Comparison of ENCODE assay signal across 10 cellular contexts in the genomic region with DNA sequence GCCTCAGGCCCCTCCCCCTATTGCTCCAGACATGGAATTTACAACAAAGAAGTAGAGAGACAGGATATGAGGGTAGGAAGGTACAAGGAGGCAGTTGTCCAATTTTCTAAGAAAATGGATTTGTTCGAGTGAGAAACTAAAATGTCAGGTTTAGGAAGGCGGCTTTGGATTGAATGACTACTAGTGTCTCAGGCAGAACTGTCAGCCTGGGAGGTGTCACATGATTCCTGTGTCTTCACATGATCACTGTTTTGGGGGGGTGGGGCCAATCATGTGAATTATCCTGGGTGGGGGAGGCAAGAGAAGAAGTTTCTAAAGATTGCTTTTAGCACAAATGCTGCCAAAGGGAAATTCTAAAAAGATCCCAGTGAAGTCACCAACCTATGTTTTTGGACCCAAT. TPM values are rescaled to one million over a fixed set of nuclear protein-coding genes. Genes with fewer than 3 reads are reported as not detected.
DNase-seq lines count a peak whose midpoint lies in the region; ATAC-seq and TF ChIP-seq lines count a peak whose summit lies in the region.
"Had no signal": no experiment of that assay in that cellular context is flagged by ENCODE, and none has a peak within 500 bp of the region (broad histone marks: within the 10 kb centered on the region; RNA-seq: fewer than 3 reads in every experiment).

No MANE protein-coding gene starts in this region.

- H3K36me3 Mint-ChIP-seq in brain: no peaks in the 10 kb centered on the region
- no peaks in the 10 kb centered on the region for H3K36me3 Mint-ChIP-seq in activated CD4-positive, alpha-beta memory T cell treated with anti-CD3 and anti-CD28 coated beads, Interleukin-2, amount 10 ng/mL, durations not matched to agents 7 days and 5 days (ENCODE audit: low read depth)

- TF ChIP-seq EP300 in upper lobe of left lung (IDR thresholded peaks at IDR 0.05): no peak

- TF ChIP-seq POLR2A in upper lobe of left lung (IDR thresholded peaks at IDR 0.05): peak in 1 of 4 donors; percentile 50

- WGBS in upper lobe of left lung, 2 donors: 75 to 82% methylated on average over 2 of the region's 2 CpGs

- peaks cover 35 to 67% (median 38%) of the 10 kb centered on the region in 4 donors for H3K4me1 ChIP-seq in upper lobe of left lung

- H3K4me3 Mint-ChIP-seq in brain: peak overlapping the region; percentile 67 to 94 (median 72)
- no peak overlapping the region for H3K4me3 Mint-ChIP-seq in activated CD4-positive, alpha-beta memory T cell treated with anti-CD3 and anti-CD28 coated beads, Interleukin-2, amount 10 ng/mL, durations not matched to agents 7 days and 5 days

- peak overlapping the region in 2 of 4 donors; percentile 60 to 64 for H3K4me3 ChIP-seq in upper lobe of left lung

- H3K27me3 ChIP-seq in upper lobe of left lung: peaks cover 0 to 5% (median 0%) of the 10 kb centered on the region in 4 donors

- H3K4me1 Mint-ChIP-seq in brain: peaks cover 64% of the 10 kb centered on the region
- peaks cover 1% of the 10 kb centered on the region for H3K4me1 Mint-ChIP-seq in activated CD4-positive, alpha-beta memory T cell treated with anti-CD3 and anti-CD28 coated beads, Interleukin-2, amount 10 ng/mL, durations not matched to agents 7 days and 5 days

- peak overlapping the region; percentile 88 to 97 (median 91) for H3K27ac ChIP-seq in upper lobe of left lung
- H3K27ac ChIP-seq: 22Rv1 had no signal

- peak overlapping the region; percentile 24 to 69 (median 49) for H3K27ac Mint-ChIP-seq in brain
- no peak overlapping the region for H3K27ac Mint-ChIP-seq in activated CD4-positive, alpha-beta memory T cell treated with anti-CD3 and anti-CD28 coated beads, Interleukin-2, amount 10 ng/mL, durations not matched to agents 7 days and 5 days

- TF ChIP-seq CTCF in brain (conservative IDR thresholded peaks at IDR 0.05): no peak
- no peak for TF ChIP-seq CTCF in upper lobe of left lung (IDR thresholded peaks at IDR 0.05)

- CTCF ChIA-PET in activated CD4-positive, alpha-beta memory T cell treated with anti-CD3 and anti-CD28 coated beads, Interleukin-2, amount 10 ng/mL, durations not matched to agents 7 days and 5 days (lab: Charles Lee): no interaction called here

- POLR2A ChIA-PET in activated CD4-positive, alpha-beta memory T cell treated with anti-CD3 and anti-CD28 coated beads, Interleukin-2, amount 10 ng/mL, durations not matched to agents 7 days and 5 days (lab: Charles Lee): no interaction called here

- DNase-seq in NOMO-1 treated with DMSO at 0.1 percent for 48 hours (lab: John Stamatoyannopoulos, UW; ENCODE audit: unreplicated experiment) (peak; percentile 13), NOMO-1 (lab: John Stamatoyannopoulos, UW; ENCODE audit: unreplicated experiment in 2 of 2) (no peak), medulla oblongata (ENCODE audit: extremely low spot score) (peak; percentile 87), upper lobe of left lung (peak in 1 of 2 donors; percentile 41)
- no peak for DNase-seq in activated naive CD4-positive, alpha-beta T cell treated with Interleukin-2 at 50 U/mL for 16 hours
- DNase-seq in activated CD4-positive, alpha-beta memory T cell treated with anti-CD3 and anti-CD28 coated beads, Interleukin-2, amount 10 ng/mL, durations not matched to agents 7 days and 5 days: no peak
- DNase-seq: NCI-H187 had no signal

- no peaks in the 10 kb centered on the region for H3K27me3 Mint-ChIP-seq in brain
- peaks cover 54% of the 10 kb centered on the region for H3K27me3 Mint-ChIP-seq in activated CD4-positive, alpha-beta memory T cell treated with anti-CD3 and anti-CD28 coated beads, Interleukin-2, amount 10 ng/mL, durations not matched to agents 7 days and 5 days

- no peaks in the 10 kb centered on the region for H3K9me3 ChIP-seq in upper lobe of left lung

- no peaks in the 10 kb centered on the region for H3K9me3 Mint-ChIP-seq in brain
- no peaks in the 10 kb centered on the region for H3K9me3 Mint-ChIP-seq in activated CD4-positive, alpha-beta memory T cell treated with anti-CD3 and anti-CD28 coated beads, Interleukin-2, amount 10 ng/mL, durations not matched to agents 7 days and 5 days

- H3K36me3 ChIP-seq in upper lobe of left lung: no peaks in the 10 kb centered on the region

- ATAC-seq in upper lobe of left lung (ENCODE audit: low FRiP score in 2 of 2) (no peak), HG03469 (IDR thresholded peaks at IDR 0.05; ENCODE audit: unreplicated experiment) (no peak)

RNA-seq across cellular contexts. Expression of a gene that starts 2.3 kb away (rescaled TPM):
- polyA plus RNA-seq in brain (ENCODE audit: insufficient read depth, low read depth, low replicate concordance): 71.6 TPM
- total RNA-seq in upper lobe of left lung: 100 to 1,000 TPM in 1 of 6 donors, 10 to 100 TPM in 5; 36.3 to 119 (median 60.4) TPM
- not detected for total RNA-seq in activated CD4-positive, alpha-beta memory T cell treated with anti-CD3 and anti-CD28 coated beads, Interleukin-2, amount 10 ng/mL, durations not matched to agents 7 days and 5 days

Comparison
In these comparisons a context has a peak if more than half of its experiments do, and no peak if none do; other contexts are left out.
1. DNase-seq: peak in NOMO-1 treated with DMSO at 0.1 percent for 48 hours (single experiment) and medulla oblongata (single experiment); none in NOMO-1 (0 of 2), activated naive CD4-positive, alpha-beta T cell treated with Interleukin-2 at 50 U/mL for 16 hours (single experiment) and activated CD4-positive, alpha-beta memory T cell treated with anti-CD3 and anti-CD28 coated beads, Interleukin-2, amount 10 ng/mL, durations not matched to agents 7 days and 5 days (single experiment).
2. RNA of a gene that starts 2.3 kb away (total RNA-seq): 36.3 to 119 TPM in upper lobe of left lung; not detected in activated CD4-positive, alpha-beta memory T cell treated with anti-CD3 and anti-CD28 coated beads, Interleukin-2, amount 10 ng/mL, durations not matched to agents 7 days and 5 days; every median in the first group is over 10 times any median in the second.